ENCODE assay signal across 15 cellular contexts in genomic region chr13:98959299-98959698, GRCh38. TPM values are rescaled to one million over a fixed set of nuclear protein-coding genes. Genes with fewer than 3 reads are reported as not detected.
DNase-seq lines count a peak whose midpoint lies in the region; ATAC-seq, FAIRE-seq and TF ChIP-seq lines count a peak whose summit lies in the region.
"Had no signal": no experiment of that assay in that cellular context is flagged by ENCODE, and none has a peak within 500 bp of the region (broad histone marks: within the 10 kb centered on the region; RNA-seq: fewer than 3 reads in every experiment).

No MANE protein-coding gene starts in this region.

- intact Hi-C loops in endothelial cell of umbilical vein (cut with micrococcal nuclease), result no loop called here

- no peak overlapping the region for H3K4me3 Mint-ChIP-seq in activated T-cell treated with anti-CD3 and anti-CD28 coated beads, Interleukin-2, amount 50 U/mL, for 24 hours

- H3K27me3 ChIP-seq in endothelial cell of umbilical vein (ENCODE audit: control insufficient read depth in 2 of 2, insufficient read depth in 2 of 2, low read length in 2 of 2), result no peaks in the 10 kb centered on the region
- H3K27me3 ChIP-seq in skeletal muscle tissue (ENCODE audit: control insufficient read depth in 3 of 3, insufficient read depth in 3 of 3, low read length in 3 of 3), result peaks cover 0 to 4% (median 0%) of the 10 kb centered on the region in 3 donors
- H3K27me3 ChIP-seq: left lung had no signal

- peaks cover 39% of the 10 kb centered on the region for H3K4me1 ChIP-seq in endothelial cell of umbilical vein (ENCODE audit: control insufficient read depth, extremely low read depth, insufficient read depth, low read length)
- peaks cover 11 to 38% (median 33%) of the 10 kb centered on the region in 3 donors for H3K4me1 ChIP-seq in skeletal muscle tissue (ENCODE audit: control insufficient read depth in 3 of 3, insufficient read depth in 3 of 3, low read length in 3 of 3)

- ATAC-seq in GM18520 (IDR thresholded peaks at IDR 0.05; ENCODE audit: unreplicated experiment), result no peak
- no peak for ATAC-seq in HG02938 (IDR thresholded peaks at IDR 0.05; ENCODE audit: unreplicated experiment)
- no peak for ATAC-seq in omental fat pad (ENCODE audit: low FRiP score)
- ATAC-seq: left lung had no signal

- no peak for FAIRE-seq in endothelial cell of umbilical vein (lab: Jason Lieb, UNC)

- H3K9me3 ChIP-seq in endothelial cell of umbilical vein (replicated peaks; ENCODE audit: control insufficient read depth, insufficient read depth, low read length) (no peaks in the 10 kb centered on the region), skeletal muscle tissue (ENCODE audit: control insufficient read depth in 3 of 3, low read length in 3 of 3) (no peaks in the 10 kb centered on the region)
- H3K9me3 ChIP-seq: left lung had no signal

- no peak overlapping the region for H2AFZ ChIP-seq in endothelial cell of umbilical vein (ENCODE audit: low read depth, low read length)

- no peaks in the 10 kb centered on the region for H4K20me1 ChIP-seq in endothelial cell of umbilical vein (replicated peaks; ENCODE audit: control insufficient read depth, extremely low read depth, insufficient read depth, low read length)

- TF ChIP-seq POLR2A in endothelial cell of umbilical vein (IDR thresholded peaks at IDR 0.05; ENCODE audit: low read depth, low read length), result no peak

- H3K27me3 Mint-ChIP-seq in activated T-cell treated with anti-CD3 and anti-CD28 coated beads, Interleukin-2, amount 50 U/mL, for 24 hours, result no peaks in the 10 kb centered on the region

- POLR2A ChIA-PET in endothelial cell of umbilical vein (lab: Charles Lee), result interaction anchor here (2.2 kb wide), 1 partner anchor 49 kb away, joined by 4 read pairs; no protein-coding TSS in a partner anchor

- H3K4me3 ChIP-seq in endothelial cell of umbilical vein (replicated peaks in 1 of 3; ENCODE audit: insufficient read depth in 1 of 3, low read depth in 1 of 3, low read length in 3 of 3) (no peak overlapping the region), skeletal muscle tissue (ENCODE audit: low read length in 3 of 3) (no peak overlapping the region)
- H3K4me3 ChIP-seq: left lung had no signal

- H3K9ac ChIP-seq in endothelial cell of umbilical vein (replicated peaks; ENCODE audit: extremely low read depth, insufficient read depth, low read length) (no peak overlapping the region), skeletal muscle tissue (ENCODE audit: low read depth in 1 of 3, low read length in 3 of 3) (no peak overlapping the region)

- H3K4me2 ChIP-seq in endothelial cell of umbilical vein (ENCODE audit: insufficient read depth, low read length), result peak overlapping the region; percentile 20

- no peak for TF ChIP-seq CTCF in endothelial cell of umbilical vein (IDR thresholded peaks at IDR 0.05; ENCODE audit: extremely low read depth in 1 of 2, insufficient read depth in 1 of 2, low read depth in 1 of 2, low read length in 2 of 2)
- no peak for TF ChIP-seq CTCF in omental fat pad (IDR thresholded peaks at IDR 0.05)

- no peak for DNase-seq in activated T-cell treated with anti-CD3 and anti-CD28 coated beads, Interleukin-2, amount 50 U/mL, for 24 hours
- DNase-seq in activated T-cell treated with anti-CD3 and anti-CD28 coated beads, Interleukin-2, amount 50 U/mL, for 48 hours, result no peak
- DNase-seq in NCI-H146 (lab: John Stamatoyannopoulos, UW), result peak; percentile 66
- DNase-seq in endothelial cell of umbilical vein (ENCODE audit: low read depth, low spot score), result no peak
- no peak for DNase-seq in omental fat pad (ENCODE audit: low spot score)
- DNase-seq: activated effector memory CD4-positive, alpha-beta T cell treated with Interleukin-2 at 50 U/mL for 16 hours; DMS 273 treated with DMSO at 0.1 percent for 48 hours; left lung; MM.1S; NCI-H526 treated with DMSO at 0.1 percent for 48 hours; stimulated activated CD4-positive, alpha-beta T cell treated with anti-CD3 and anti-CD28 coated beads, Interleukin-15, amount 100 ng/mL, for 24 hours; T-helper 9 cell had no signal

- H3K27ac Mint-ChIP-seq in activated T-cell treated with anti-CD3 and anti-CD28 coated beads, Interleukin-2, amount 50 U/mL, for 24 hours, result peak overlapping the region; percentile 5

- BruUV-seq in endothelial cell of umbilical vein (replicated peaks; lab: Mats Ljungman, UMichigan), result no TSS peak

- H3K9me1 ChIP-seq in endothelial cell of umbilical vein (replicated peaks; ENCODE audit: control insufficient read depth, extremely low read depth, insufficient read depth, low read length), result no peaks in the 10 kb centered on the region

- peaks cover 24% of the 10 kb centered on the region for H3K4me1 Mint-ChIP-seq in activated T-cell treated with anti-CD3 and anti-CD28 coated beads, Interleukin-2, amount 50 U/mL, for 24 hours (ENCODE audit: low read depth)

- H3K9me3 Mint-ChIP-seq in activated T-cell treated with anti-CD3 and anti-CD28 coated beads, Interleukin-2, amount 50 U/mL, for 24 hours, result no peaks in the 10 kb centered on the region

- H3K36me3 ChIP-seq in endothelial cell of umbilical vein (ENCODE audit: control insufficient read depth in 2 of 2, extremely low read depth in 1 of 2, insufficient read depth in 2 of 2, low read length in 2 of 2) (peaks cover 2% of the 10 kb centered on the region in 2 experiments), skeletal muscle tissue (ENCODE audit: control insufficient read depth in 3 of 3, insufficient read depth in 3 of 3, low read length in 3 of 3) (no peaks in the 10 kb centered on the region)
- H3K36me3 ChIP-seq: left lung had no signal

- H3K27ac ChIP-seq in endothelial cell of umbilical vein (ENCODE audit: insufficient read depth, low read depth, low read length) (peak overlapping the region; percentile 78), skeletal muscle tissue (ENCODE audit: low read depth, low read length) (peak overlapping the region; percentile 49)

- H3K79me2 ChIP-seq in endothelial cell of umbilical vein (ENCODE audit: control insufficient read depth, insufficient read depth, low read length), result peaks cover 85% of the 10 kb centered on the region

- dilution Hi-C loops in endothelial cell of umbilical vein (cut with MboI; ENCODE audit: extremely low pct_ligation_motif_present, low sequenced_read_pairs), result no loop called here

- CTCF ChIA-PET in endothelial cell of umbilical vein (lab: Charles Lee), result interaction anchor here (1.0 to 3.7 kb wide), 5 partner anchors 12 to 69 kb away, joined by 3 to 17 read pairs (median 5); no protein-coding TSS in a partner anchor

- H3K36me3 Mint-ChIP-seq in activated T-cell treated with anti-CD3 and anti-CD28 coated beads, Interleukin-2, amount 50 U/mL, for 24 hours (ENCODE audit: low read depth), result peaks cover 12% of the 10 kb centered on the region

TF ChIP-seq in endothelial cell of umbilical vein, 7 proteins besides CTCF, POLR2A, EP300 and RAD21:
- no peak for TF ChIP-seq MYC (IDR thresholded peaks at IDR 0.05; ENCODE audit: low read depth, low read length)
- TF ChIP-seq POLR2AphosphoS5 (IDR thresholded peaks at IDR 0.05; ENCODE audit: insufficient read depth, low read depth, low read length), result no peak
- no peak for TF ChIP-seq JUN (IDR thresholded peaks at IDR 0.05; ENCODE audit: borderline replicate concordance, insufficient read depth, insufficient read length, low read depth)
- TF ChIP-seq FOS (IDR thresholded peaks at IDR 0.05; ENCODE audit: borderline replicate concordance, insufficient read depth, low read length), result no peak
- no peak for TF ChIP-seq EZH2 (IDR thresholded peaks at IDR 0.05; ENCODE audit: borderline replicate concordance, low read depth, low read length, severe bottlenecking)

RNA-seq across cellular contexts. Expression of gene DOCK9, which starts 18.6 kb away (rescaled TPM):
- total RNA-seq in endothelial cell of umbilical vein, result 323 and 334 TPM in 2 replicates
- polyA plus RNA-seq in endothelial cell of umbilical vein, result 129 and 147 TPM in 2 replicates
- polyA plus RNA-seq in endothelial cell of umbilical vein (2011; cell fraction: cytosol; rRNA removed), result 157 and 160 TPM in 2 replicates
- 346 and 384 TPM in 2 replicates for polyA plus RNA-seq in endothelial cell of umbilical vein (2011; cell fraction: nucleus; rRNA removed)
- polyA plus RNA-seq in endothelial cell of umbilical vein (2012), result 202 and 235 TPM in 2 replicates
- 346 and 363 TPM in 2 replicates for polyA minus RNA-seq in endothelial cell of umbilical vein
- 17.8 TPM for polyA minus RNA-seq in endothelial cell of umbilical vein (2011; cell fraction: cytosol; rRNA and poly(A)+ RNA removed)
- 536 and 739 TPM in 2 replicates for polyA minus RNA-seq in endothelial cell of umbilical vein (2011; cell fraction: nucleus; rRNA and poly(A)+ RNA removed)
- total RNA-seq in skeletal muscle tissue, result 86.6 TPM
- 100 to 1,000 TPM in 3 of 4 donors, 10 to 100 TPM in 1; 94.4 to 364 (median 145) TPM for total RNA-seq in omental fat pad
